Comparison of ENCODE assay signal across 8 cellular contexts in the genomic region with DNA sequence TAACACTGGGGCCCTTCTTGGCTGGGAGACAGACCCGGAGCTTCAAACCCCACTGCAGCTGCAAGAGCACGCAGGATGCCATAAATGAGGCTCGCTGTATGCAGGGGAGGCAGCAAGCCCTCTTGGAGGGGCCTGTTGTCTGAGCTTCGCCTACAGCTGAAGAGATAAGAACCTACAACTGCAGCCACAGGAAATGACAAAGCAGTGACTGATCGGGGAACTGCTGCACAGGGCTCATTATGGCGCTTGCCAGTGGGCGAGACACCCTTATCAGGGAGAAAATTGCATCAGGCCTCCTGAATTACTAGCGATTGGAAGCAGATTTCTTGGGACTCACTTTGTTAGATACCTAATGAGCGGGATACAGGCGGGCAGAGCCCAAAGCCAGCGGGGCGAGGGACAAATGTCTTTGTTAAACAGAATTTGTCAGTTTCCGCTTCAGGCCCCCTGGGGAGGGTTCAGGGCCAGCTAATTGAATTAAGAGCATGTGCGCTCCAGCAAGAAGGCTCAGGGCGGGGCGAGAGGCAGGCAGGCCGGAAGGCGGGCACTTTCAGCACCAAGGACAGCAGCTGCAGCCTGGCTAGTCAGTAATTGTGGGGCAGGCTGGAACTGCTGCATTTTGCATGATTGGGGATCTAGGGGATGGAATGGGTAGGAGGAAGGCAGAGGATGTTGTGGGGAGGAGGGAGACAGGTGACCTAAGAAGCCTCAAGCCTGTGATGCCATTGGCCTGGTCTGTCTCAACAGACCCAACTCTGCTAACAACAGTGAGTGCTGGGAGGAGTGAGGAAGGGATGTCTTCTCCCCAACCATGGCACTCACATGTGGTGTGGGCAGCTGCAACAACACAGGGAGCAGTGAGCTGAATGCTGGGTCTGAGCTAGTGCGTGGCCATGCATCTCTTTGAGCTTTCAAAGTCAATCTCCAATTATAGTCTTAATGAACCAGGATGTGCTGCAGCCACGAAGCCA. TPM values are rescaled to one million over a fixed set of nuclear protein-coding genes. Genes with fewer than 3 reads are reported as not detected.
A peak's percentile ranks its signal among the peaks of the same experiment; 100 is the strongest.
DNase-seq lines count a peak whose midpoint lies in the region; ATAC-seq and TF ChIP-seq lines count a peak whose summit lies in the region.

No MANE protein-coding gene starts in this region.

- no peak overlapping the region for H2AFZ ChIP-seq in hepatocyte

- no peaks in the 10 kb centered on the region for H3K9me3 Mint-ChIP-seq in T-helper 1 cell treated with Interleukin-12 subunit alpha and Interleukin-12 subunit beta and Interleukin-4 antibody, amounts not matched to agents 30 μg/mL and 1 μg/mL, for 36 hours

- no peaks in the 10 kb centered on the region for H3K4me1 ChIP-seq in hepatocyte (ENCODE audit: insufficient read depth)
- no peaks in the 10 kb centered on the region for H3K4me1 ChIP-seq in gastrocnemius medialis

- no peaks in the 10 kb centered on the region for H3K36me3 Mint-ChIP-seq in T-helper 1 cell treated with Interleukin-12 subunit alpha and Interleukin-12 subunit beta and Interleukin-4 antibody, amounts not matched to agents 30 μg/mL and 1 μg/mL, for 36 hours (ENCODE audit: low read depth)

- in situ Hi-C loops in gastrocnemius medialis (cut with MboI; ENCODE audit: low sequenced_read_pairs in 4 of 4) = no loop called here

- no peaks in the 10 kb centered on the region for H4K20me1 ChIP-seq in hepatocyte (ENCODE audit: insufficient read depth, poor library complexity, severe bottlenecking)

- WGBS in hepatocyte (ENCODE audit: low lambda C conversion rate, missing lambda C conversion rate) = 11% methylated on average over 20 of the region's 20 CpGs

- intact Hi-C loops in gastrocnemius medialis (cut with DNase I; ENCODE audit: low total_unique reads) = no loop called here

- H3K27ac ChIP-seq in hepatocyte = no peak overlapping the region
- H3K27ac ChIP-seq in gastrocnemius medialis = no peak overlapping the region

- no peaks in the 10 kb centered on the region for H3K79me2 ChIP-seq in hepatocyte

- TF ChIP-seq POLR2A in gastrocnemius medialis (IDR thresholded peaks at IDR 0.05) = no peak

- H3K27me3 Mint-ChIP-seq in T-helper 1 cell treated with Interleukin-12 subunit alpha and Interleukin-12 subunit beta and Interleukin-4 antibody, amounts not matched to agents 30 μg/mL and 1 μg/mL, for 36 hours (ENCODE audit: low read depth) = peaks cover 9% of the 10 kb centered on the region

- peak; percentile 85 for DNase-seq in DMS 273 (lab: John Stamatoyannopoulos, UW; ENCODE audit: unreplicated experiment)
- peak; percentile 44 for DNase-seq in LHCN-M2 (ENCODE audit: low read depth)
- DNase-seq in amniotic epithelial cell (ENCODE audit: low read depth) = peak; percentile 70
- DNase-seq in hepatocyte (ENCODE audit: low spot score) = peak; percentile 91
- peak; percentile 26 to 31 for DNase-seq in gastrocnemius medialis
- DNase-seq in cerebellar nuclear complex (lab: John Stamatoyannopoulos, UW) = no peak

- no peak overlapping the region for H3K4me3 Mint-ChIP-seq in T-helper 1 cell treated with Interleukin-12 subunit alpha and Interleukin-12 subunit beta and Interleukin-4 antibody, amounts not matched to agents 30 μg/mL and 1 μg/mL, for 36 hours

- ATAC-seq in gastrocnemius medialis (peak in 1 of 2 donors; percentile 30), HG03135 (IDR thresholded peaks at IDR 0.05; ENCODE audit: unreplicated experiment) (no peak)

- H3K9me3 ChIP-seq in hepatocyte (ENCODE audit: low read depth) (no peaks in the 10 kb centered on the region), gastrocnemius medialis (no peaks in the 10 kb centered on the region)

- peaks cover 6% of the 10 kb centered on the region for H3K4me1 Mint-ChIP-seq in T-helper 1 cell treated with Interleukin-12 subunit alpha and Interleukin-12 subunit beta and Interleukin-4 antibody, amounts not matched to agents 30 μg/mL and 1 μg/mL, for 36 hours (ENCODE audit: low read depth)

- no peaks in the 10 kb centered on the region for H3K9me2 ChIP-seq in hepatocyte (replicated peaks; ENCODE audit: insufficient read depth)

- H3K27me3 ChIP-seq in hepatocyte (no peaks in the 10 kb centered on the region), gastrocnemius medialis (peaks cover 0 to 11% (median 0%) of the 10 kb centered on the region in 3 donors)

- no peak for TF ChIP-seq CTCF in hepatocyte (IDR thresholded peaks at IDR 0.05; ENCODE audit: poor library complexity)
- no peak for TF ChIP-seq CTCF in gastrocnemius medialis (IDR thresholded peaks at IDR 0.05 in 4 of 5, conservative IDR thresholded peaks at IDR 0.05 in 1 of 5)

- peak overlapping the region; percentile 58 for H3K27ac Mint-ChIP-seq in T-helper 1 cell treated with Interleukin-12 subunit alpha and Interleukin-12 subunit beta and Interleukin-4 antibody, amounts not matched to agents 30 μg/mL and 1 μg/mL, for 36 hours

- H3K4me2 ChIP-seq in hepatocyte = peak overlapping the region; percentile 49

- no peak overlapping the region for H3K4me3 ChIP-seq in hepatocyte
- no peak overlapping the region for H3K4me3 ChIP-seq in gastrocnemius medialis

- H3K36me3 ChIP-seq in hepatocyte (replicated peaks; ENCODE audit: insufficient read depth, low read depth) (no peaks in the 10 kb centered on the region), gastrocnemius medialis (no peaks in the 10 kb centered on the region)

RNA-seq across cellular contexts. Expression of a gene that starts 55.3 kb away (rescaled TPM):
- total RNA-seq in LHCN-M2 (2014; rRNA removed) (not detected in 2 replicates), hepatocyte (0.32 and 0.63 TPM in 2 replicates), gastrocnemius medialis (not detected)
- polyA plus RNA-seq in LHCN-M2 (2012) = not detected
- 0.86 and 1.3 TPM in 2 replicates for polyA plus RNA-seq in hepatocyte

Comparison
In these comparisons a context has a peak if more than half of its experiments do, and no peak if none do; other contexts are left out.
1. DNase-seq: peak in DMS 273 (single experiment), LHCN-M2 (single experiment), amniotic epithelial cell (single experiment), hepatocyte (single experiment) and gastrocnemius medialis (2 of 2); none in cerebellar nuclear complex (0 of 2).